In the genomic region with DNA sequence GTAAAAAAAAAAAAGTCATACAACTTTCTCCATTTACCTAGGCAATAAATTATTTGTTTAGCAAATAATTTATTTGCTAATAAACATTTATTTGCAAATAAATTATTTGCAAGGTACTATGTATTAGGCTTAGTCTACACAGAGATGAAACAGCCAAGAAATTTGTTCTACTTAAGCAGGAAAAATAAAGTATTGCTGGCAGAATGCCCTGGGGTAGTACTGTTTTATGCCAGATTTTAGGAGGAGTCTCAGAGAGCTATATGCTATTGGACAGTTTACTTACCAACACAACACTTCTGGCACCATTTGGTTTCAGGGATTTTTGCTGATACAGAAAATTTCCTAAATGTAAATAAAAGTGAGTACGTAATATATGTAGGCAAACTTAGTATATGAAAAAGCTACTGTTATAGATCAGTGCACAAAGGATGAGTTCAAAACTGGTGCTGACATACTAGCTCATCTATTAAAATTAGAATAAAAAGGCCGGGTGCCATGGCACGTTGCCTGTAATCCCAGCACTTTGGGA, we compare ENCODE assay signal across 32 cellular contexts. TPM values are rescaled to one million over a fixed set of nuclear protein-coding genes. Genes with fewer than 3 reads are reported as not detected.
DNase-seq lines count a peak whose midpoint lies in the region; ATAC-seq and TF ChIP-seq lines count a peak whose summit lies in the region.
"Had no signal": no experiment of that assay in that cellular context is flagged by ENCODE, and none has a peak within 500 bp of the region (broad histone marks: within the 10 kb centered on the region; RNA-seq: fewer than 3 reads in every experiment).

No MANE protein-coding gene starts in this region.

- peaks cover 7% of the 10 kb centered on the region for H3K36me3 Mint-ChIP-seq in CD4-positive, CD25-positive, alpha-beta regulatory T cell
- no peaks in the 10 kb centered on the region for H3K36me3 Mint-ChIP-seq in activated T-cell treated with anti-CD3 and anti-CD28 coated beads, Interleukin-2, amount 50 U/mL, for 72 hours (ENCODE audit: insufficient read depth in 2 of 2)
- H3K36me3 Mint-ChIP-seq: activated naive CD4-positive, alpha-beta T cell treated with anti-CD3 and anti-CD28 coated beads, Interleukin-2, amount 50 U/mL, for 72 hours had no signal

- H3K27me3 ChIP-seq in CD4-positive, CD25-positive, alpha-beta regulatory T cell (ENCODE audit: control insufficient read depth, insufficient read depth, low read length): no peaks in the 10 kb centered on the region
- H3K27me3 ChIP-seq in OCI-LY1 (ENCODE audit: insufficient read depth, low read length): no peaks in the 10 kb centered on the region
- H3K27me3 ChIP-seq in fibroblast of lung (ENCODE audit: control insufficient read depth, insufficient read depth, low read length): no peaks in the 10 kb centered on the region
- H3K27me3 ChIP-seq: BLaER1 treated with 17β-estradiol and CSF1 and Interleukin-3, amounts not matched to agents 10 nM and 100 nM; hepatocyte had no signal

- no peaks in the 10 kb centered on the region for H3K36me3 ChIP-seq in CD4-positive, CD25-positive, alpha-beta regulatory T cell (ENCODE audit: control insufficient read depth, insufficient read depth, low read length)
- H3K36me3 ChIP-seq in OCI-LY1 (ENCODE audit: insufficient read depth, low read length) (peaks cover 6% of the 10 kb centered on the region), fibroblast of lung (ENCODE audit: control insufficient read depth, insufficient read depth, low read length) (peaks cover 2% of the 10 kb centered on the region)

- H3K27ac Mint-ChIP-seq in CD4-positive, CD25-positive, alpha-beta regulatory T cell: peak overlapping the region in 1 of 3 donors; percentile 75
- H3K27ac Mint-ChIP-seq in activated T-cell treated with anti-CD3 and anti-CD28 coated beads, Interleukin-2, amount 50 U/mL, for 72 hours: no peak overlapping the region
- H3K27ac Mint-ChIP-seq: endodermal cell, nephron, type B pancreatic cell had no signal

- H3K4me1 ChIP-seq in CD4-positive, CD25-positive, alpha-beta regulatory T cell (ENCODE audit: control insufficient read depth, insufficient read depth, low read length, poor library complexity, severe bottlenecking): peaks cover 22% of the 10 kb centered on the region
- H3K4me1 ChIP-seq in OCI-LY1 (ENCODE audit: insufficient read depth, low read length, severe bottlenecking) (peaks cover 37% of the 10 kb centered on the region), fibroblast of lung (ENCODE audit: control insufficient read depth, extremely low read depth, insufficient read depth, low read length) (peaks cover 3% of the 10 kb centered on the region)

- no peaks in the 10 kb centered on the region for H3K9me3 ChIP-seq in CD4-positive, CD25-positive, alpha-beta regulatory T cell (ENCODE audit: control insufficient read depth in 2 of 2, low read length in 2 of 2)
- H3K9me3 ChIP-seq in OCI-LY1 (ENCODE audit: low read length) (no peaks in the 10 kb centered on the region), fibroblast of lung (ENCODE audit: control insufficient read depth, insufficient read depth, low read depth, low read length) (no peaks in the 10 kb centered on the region)
- H3K9me3 ChIP-seq: BLaER1 treated with 17β-estradiol and CSF1 and Interleukin-3, amounts not matched to agents 10 nM and 100 nM had no signal

- H3K4me1 Mint-ChIP-seq in CD4-positive, CD25-positive, alpha-beta regulatory T cell: peaks cover 23 to 33% (median 28%) of the 10 kb centered on the region in 4 donors
- peaks cover 19% of the 10 kb centered on the region for H3K4me1 Mint-ChIP-seq in activated T-cell treated with anti-CD3 and anti-CD28 coated beads, Interleukin-2, amount 50 U/mL, for 72 hours (ENCODE audit: low read depth)
- H3K4me1 Mint-ChIP-seq: endodermal cell, nephron had no signal

- no peak overlapping the region for H3K4me3 Mint-ChIP-seq in CD4-positive, CD25-positive, alpha-beta regulatory T cell
- H3K4me3 Mint-ChIP-seq in activated T-cell treated with anti-CD3 and anti-CD28 coated beads, Interleukin-2, amount 50 U/mL, for 72 hours: no peak overlapping the region
- H3K4me3 Mint-ChIP-seq: activated CD8-positive, alpha-beta T cell treated with anti-CD3 and anti-CD28 coated beads, Interleukin-2, amount 10 ng/mL, durations not matched to agents 7 days and 5 days; endodermal cell; H9; nephron; type B pancreatic cell had no signal

- no peak overlapping the region for H3K4me3 ChIP-seq in CD4-positive, CD25-positive, alpha-beta regulatory T cell (ENCODE audit: low read depth, low read length)
- H3K4me3 ChIP-seq in OCI-LY1 (ENCODE audit: low read depth, low read length, poor library complexity, severe bottlenecking) (no peak overlapping the region), fibroblast of lung (replicated peaks in 1 of 4; ENCODE audit: control extremely low read depth in 1 of 4, insufficient read depth in 1 of 4, low read depth in 3 of 4, low read length in 4 of 4) (no peak overlapping the region)
- H3K4me3 ChIP-seq: BLaER1 treated with 17β-estradiol and CSF1 and Interleukin-3, amounts not matched to agents 10 nM and 100 nM; hepatocyte; lung had no signal

- H3F3A ChIP-seq in OCI-LY1 (ENCODE audit: insufficient read depth, low read length): peaks cover 5% of the 10 kb centered on the region; the same call in 1 of the 2 replicates

- H3K9me3 Mint-ChIP-seq in CD4-positive, CD25-positive, alpha-beta regulatory T cell: no peaks in the 10 kb centered on the region
- no peaks in the 10 kb centered on the region for H3K9me3 Mint-ChIP-seq in activated T-cell treated with anti-CD3 and anti-CD28 coated beads, Interleukin-2, amount 50 U/mL, for 72 hours
- H3K9me3 Mint-ChIP-seq: activated naive CD4-positive, alpha-beta T cell treated with anti-CD3 and anti-CD28 coated beads, Interleukin-2, amount 50 U/mL, for 72 hours; endodermal cell; H9; nephron; type B pancreatic cell had no signal

- TF ChIP-seq CTCF in 22Rv1 (IDR thresholded peaks at IDR 0.05) (no peak), OCI-LY1 (IDR thresholded peaks at IDR 0.05; ENCODE audit: low read length) (no peak), fibroblast of lung (conservative IDR thresholded peaks at IDR 0.05 in 1 of 2, IDR thresholded peaks at IDR 0.05 in 1 of 2; ENCODE audit: low read depth in 1 of 2, low read length in 2 of 2) (no peak)

- H3K4me2 ChIP-seq in OCI-LY1 (ENCODE audit: low read length) (no peak overlapping the region), fibroblast of lung (ENCODE audit: extremely low read depth, insufficient read depth, low read length) (no peak overlapping the region)
- H3K4me2 ChIP-seq: hepatocyte had no signal

- no peak for ATAC-seq in CD4-positive, CD25-positive, alpha-beta regulatory T cell (ENCODE audit: low read depth in 2 of 2)
- no peak for ATAC-seq in activated T-cell treated with anti-CD3 and anti-CD28 coated beads, Interleukin-2, amount 50 U/mL, for 72 hours (replicated peaks in 1 of 2)

- H3K27me3 Mint-ChIP-seq in CD4-positive, CD25-positive, alpha-beta regulatory T cell: no peaks in the 10 kb centered on the region
- no peaks in the 10 kb centered on the region for H3K27me3 Mint-ChIP-seq in activated T-cell treated with anti-CD3 and anti-CD28 coated beads, Interleukin-2, amount 50 U/mL, for 72 hours (ENCODE audit: low read depth)
- H3K27me3 Mint-ChIP-seq: stimulated activated naive B cell treated with anti-CD40 and anti-IgM and Interleukin-4, amounts not matched to agents 10 μg/mL and 1 μg/mL and 100 μg/mL, for 72 hours; type B pancreatic cell had no signal

- H4K20me1 ChIP-seq in OCI-LY1 (ENCODE audit: insufficient read depth, low read length) (no peaks in the 10 kb centered on the region), fibroblast of lung (ENCODE audit: control insufficient read depth, extremely low read depth, insufficient read depth, low read length) (no peaks in the 10 kb centered on the region)
- H4K20me1 ChIP-seq: BLaER1 treated with 17β-estradiol and CSF1 and Interleukin-3, amounts not matched to agents 10 nM and 100 nM had no signal

- DNase-seq in CD4-positive, CD25-positive, alpha-beta regulatory T cell: no peak
- DNase-seq in fibroblast of lung (ENCODE audit: low read depth in 2 of 2): peak; percentile 7 to 73
- no peak for DNase-seq in amygdala (lab: John Stamatoyannopoulos, UW)
- DNase-seq in T-helper 9 cell: no peak
- DNase-seq in NCI-H524 treated with DMSO at 0.1 percent for 48 hours (lab: John Stamatoyannopoulos, UW): no peak
- no peak for DNase-seq in activated T-cell treated with anti-CD3 and anti-CD28 coated beads, Interleukin-2, amount 50 U/mL, for 72 hours
- DNase-seq: activated CD8-positive, alpha-beta T cell treated with anti-CD3 and anti-CD28 coated beads, Interleukin-2, amount 10 ng/mL, durations not matched to agents 7 days and 5 days; activated effector memory CD4-positive, alpha-beta T cell treated with Interleukin-2 at 50 U/mL for 16 hours; activated T-cell treated with anti-CD3 and anti-CD28 coated beads for 4 hours; central memory CD4-positive, alpha-beta T cell; DMS53; endodermal cell; H9; NCI-H1092; NCI-H1694 treated with DMSO at 0.1 percent for 48 hours; NCI-H2171; NCI-H524; NK-92 treated with Interleukin-12 subunit alpha and Interleukin-12 subunit beta, amount 100 ng/mL, for 24 hours; SHP77; stimulated activated CD4-positive, alpha-beta T cell treated with anti-CD3 and anti-CD28 coated beads, Interleukin-15, amount 100 ng/mL, for 24 hours; stimulated activated CD4-positive, alpha-beta T cell treated with anti-CD3 and anti-CD28 coated beads, Interleukin-4, amount 100 ng/mL, for 4 hours; stimulated activated naive B cell treated with anti-CD40 and anti-IgM and Interleukin-4, amounts not matched to agents 10 μg/mL and 1 μg/mL and 100 μg/mL, for 72 hours had no signal

- no peaks in the 10 kb centered on the region for H3K79me2 ChIP-seq in OCI-LY1 (ENCODE audit: insufficient read depth, low read length)
- H3K79me2 ChIP-seq in fibroblast of lung (ENCODE audit: control insufficient read depth, insufficient read depth, low read length): no peaks in the 10 kb centered on the region
- H3K79me2 ChIP-seq: hepatocyte had no signal

- H3K9ac ChIP-seq in OCI-LY1 (ENCODE audit: low read length): no peak overlapping the region
- H3K9ac ChIP-seq in fibroblast of lung (ENCODE audit: insufficient read depth, low read length): no peak overlapping the region
- H3K9ac ChIP-seq: BLaER1 treated with 17β-estradiol and CSF1 and Interleukin-3, amounts not matched to agents 10 nM and 100 nM had no signal

- H3K9me2 ChIP-seq in OCI-LY1 (ENCODE audit: low read depth, low read length): no peaks in the 10 kb centered on the region

- 0 out of 2 replicates have a peak overlapping the region, but pooled peaks have one; percentile 8 for H3K27ac ChIP-seq in 22Rv1
- peak overlapping the region; percentile 24 for H3K27ac ChIP-seq in CD4-positive, CD25-positive, alpha-beta regulatory T cell (ENCODE audit: insufficient read depth, low read length, poor library complexity, severe bottlenecking)
- peak overlapping the region; percentile 96 for H3K27ac ChIP-seq in OCI-LY1 (ENCODE audit: low read depth, low read length, poor library complexity, severe bottlenecking)
- H3K27ac ChIP-seq in fibroblast of lung (ENCODE audit: insufficient read depth, low read length): no peak overlapping the region
- H3K27ac ChIP-seq: hepatocyte had no signal

- H2AFZ ChIP-seq in OCI-LY1 (ENCODE audit: low read length) (no peak overlapping the region), fibroblast of lung (ENCODE audit: low read length) (no peak overlapping the region)
- H2AFZ ChIP-seq: hepatocyte had no signal

RNA-seq across cellular contexts. Expression of gene CDKL4, which starts 23.2 kb away (rescaled TPM):
- 0.74 TPM for total RNA-seq in CD4-positive, CD25-positive, alpha-beta regulatory T cell
- polyA plus RNA-seq in CD4-positive, CD25-positive, alpha-beta regulatory T cell: 1 to 10 TPM in 1 of 4 donors, under 1 TPM in 3; 0.25 to 1.6 (median 0.42) TPM
- total RNA-seq in fibroblast of lung: 3.0 and 3.1 TPM in 2 replicates
- polyA plus RNA-seq in fibroblast of lung: 0.09 and 0.18 TPM in 2 replicates
- not detected in 2 replicates for polyA plus RNA-seq in fibroblast of lung (2012)
- not detected in 2 replicates for polyA minus RNA-seq in fibroblast of lung (ENCODE audit: low replicate concordance)
- total RNA-seq in activated T-cell treated with anti-CD3 and anti-CD28 coated beads, Interleukin-2, amount 50 U/mL, for 72 hours: under 1 TPM in 1 of 2 donors, not detected in 1; 0.30 TPM
- total RNA-seq: activated naive CD4-positive, alpha-beta T cell treated with anti-CD3 and anti-CD28 coated beads, Interleukin-2, amount 50 U/mL, for 72 hours; H9; mononuclear cell had no signal
- polyA plus RNA-seq: esophagus had no signal

Comparison
In these comparisons a context has a peak if more than half of its experiments do, and no peak if none do; other contexts are left out.
1. DNase-seq: peak in fibroblast of lung (2 of 2); none in CD4-positive, CD25-positive, alpha-beta regulatory T cell (0 of 3), amygdala (0 of 56), T-helper 9 cell (single experiment), NCI-H524 treated with DMSO at 0.1 percent for 48 hours (single experiment) and activated T-cell treated with anti-CD3 and anti-CD28 coated beads, Interleukin-2, amount 50 U/mL, for 72 hours (0 of 2).